ENCODE assay signal across 8 cellular contexts in genomic region chr12:52007158-52007921, GRCh38. TPM values are rescaled to one million over a fixed set of nuclear protein-coding genes. Genes with fewer than 3 reads are reported as not detected.
DNase-seq lines count a peak whose midpoint lies in the region; ATAC-seq and TF ChIP-seq lines count a peak whose summit lies in the region.

No MANE protein-coding gene starts in this region.

- no peak overlapping the region for H4K8ac ChIP-seq in H9 (replicated peaks; ENCODE audit: insufficient read length, low read depth, low read length)

- peak in 3 of 4 donors; percentile 25 to 68 (median 65) for TF ChIP-seq EP300 in upper lobe of left lung (IDR thresholded peaks at IDR 0.05)

- no peak overlapping the region for H4K5ac ChIP-seq in H9 (ENCODE audit: insufficient read length, low read depth, low read length)

- peak; percentile 49 for DNase-seq in H9
- peak; percentile 29 for DNase-seq in activated CD4-positive, alpha-beta memory T cell treated with anti-CD3 and anti-CD28 coated beads, Interleukin-2, amount 10 ng/mL, durations not matched to agents 7 days and 5 days
- DNase-seq in endothelial cell (ENCODE audit: low spot score) = no peak
- no peak for DNase-seq in natural killer cell treated with Interleukin-12 subunit alpha and Interleukin-12 subunit beta and Interleukin-15 and Interleukin-18, amount 100 ng/mL, for 72 hours (ENCODE audit: low spot score)
- peak; percentile 48 to 91 for DNase-seq in upper lobe of left lung
- DNase-seq in SW480 (ENCODE audit: low spot score) = no peak

- H4K20me1 ChIP-seq in H9 (ENCODE audit: control insufficient read depth, insufficient read depth, insufficient read length) = no peaks in the 10 kb centered on the region

- H3K4me3 ChIP-seq in upper lobe of left lung = peak overlapping the region; percentile 59 to 82 (median 70)

- no peak overlapping the region for H2AFZ ChIP-seq in H9 (ENCODE audit: low read length)

- no peaks in the 10 kb centered on the region for H3K79me2 ChIP-seq in H9 (ENCODE audit: insufficient read depth, low read length)

- WGBS in H9 (ENCODE audit: extremely low coverage, insufficient read length, low lambda C conversion rate) = no CpG with 5 or more reads among the region's 72 CpGs
- 5% methylated on average over 26 to 66 of the region's 72 CpGs for WGBS in upper lobe of left lung, 2 donors

- H3K4me1 Mint-ChIP-seq in H9 = peaks cover 31 to 49% of the 10 kb centered on the region in 2 experiments
- peaks cover 24% of the 10 kb centered on the region for H3K4me1 Mint-ChIP-seq in activated CD4-positive, alpha-beta memory T cell treated with anti-CD3 and anti-CD28 coated beads, Interleukin-2, amount 10 ng/mL, durations not matched to agents 7 days and 5 days
- peaks cover 29% of the 10 kb centered on the region for H3K4me1 Mint-ChIP-seq in endothelial cell (ENCODE audit: unreplicated experiment)
- H3K4me1 Mint-ChIP-seq in natural killer cell treated with Interleukin-12 subunit alpha and Interleukin-12 subunit beta and Interleukin-15 and Interleukin-18, amount 100 ng/mL, for 72 hours (ENCODE audit: low read depth in 2 of 2) = peaks cover 13 to 21% of the 10 kb centered on the region in 2 donors

- H3K4me3 Mint-ChIP-seq in H9 = peak overlapping the region; percentile 70 to 90
- peak overlapping the region; percentile 76 for H3K4me3 Mint-ChIP-seq in activated CD4-positive, alpha-beta memory T cell treated with anti-CD3 and anti-CD28 coated beads, Interleukin-2, amount 10 ng/mL, durations not matched to agents 7 days and 5 days
- peak overlapping the region; percentile 89 for H3K4me3 Mint-ChIP-seq in endothelial cell (ENCODE audit: unreplicated experiment)
- peak overlapping the region; percentile 85 for H3K4me3 Mint-ChIP-seq in natural killer cell treated with Interleukin-12 subunit alpha and Interleukin-12 subunit beta and Interleukin-15 and Interleukin-18, amount 100 ng/mL, for 72 hours

- H3K14ac ChIP-seq in H9 (ENCODE audit: insufficient read depth, low read length) = peak overlapping the region; percentile 50; the same call in 1 of the 2 replicates

- H2BK120ac ChIP-seq in H9 (ENCODE audit: low read depth, low read length, poor library complexity, severe bottlenecking) = no peak overlapping the region

- H3K36me3 ChIP-seq in upper lobe of left lung = peaks cover 0 to 36% (median 14%) of the 10 kb centered on the region in 4 donors

- no peak overlapping the region for H3K4ac ChIP-seq in H9 (ENCODE audit: low read depth, low read length)

- no peak overlapping the region for H2BK12ac ChIP-seq in H9 (ENCODE audit: insufficient read length, low read depth, low read length)

- H2AK5ac ChIP-seq in H9 (ENCODE audit: insufficient read length, low read length) = no peak overlapping the region

- no peak overlapping the region for H3K27ac ChIP-seq in H9 (ENCODE audit: insufficient read length, low read depth, low read length)
- H3K27ac ChIP-seq in upper lobe of left lung = peak overlapping the region; percentile 92 to 96 (median 94)

- no peak overlapping the region for H3K23ac ChIP-seq in H9 (ENCODE audit: insufficient read length, low read depth, low read length)

- H3K27me3 Mint-ChIP-seq in H9 (ENCODE audit: low read depth) = peaks cover 73% of the 10 kb centered on the region
- peaks cover 34% of the 10 kb centered on the region for H3K27me3 Mint-ChIP-seq in activated CD4-positive, alpha-beta memory T cell treated with anti-CD3 and anti-CD28 coated beads, Interleukin-2, amount 10 ng/mL, durations not matched to agents 7 days and 5 days
- peaks cover 14% of the 10 kb centered on the region for H3K27me3 Mint-ChIP-seq in endothelial cell (ENCODE audit: unreplicated experiment)
- no peaks in the 10 kb centered on the region for H3K27me3 Mint-ChIP-seq in natural killer cell treated with Interleukin-12 subunit alpha and Interleukin-12 subunit beta and Interleukin-15 and Interleukin-18, amount 100 ng/mL, for 72 hours

- H3K27ac Mint-ChIP-seq in H9 = no peak overlapping the region
- H3K27ac Mint-ChIP-seq in activated CD4-positive, alpha-beta memory T cell treated with anti-CD3 and anti-CD28 coated beads, Interleukin-2, amount 10 ng/mL, durations not matched to agents 7 days and 5 days = no peak overlapping the region
- no peak overlapping the region for H3K27ac Mint-ChIP-seq in endothelial cell (ENCODE audit: unreplicated experiment)
- no peak overlapping the region for H3K27ac Mint-ChIP-seq in natural killer cell treated with Interleukin-12 subunit alpha and Interleukin-12 subunit beta and Interleukin-15 and Interleukin-18, amount 100 ng/mL, for 72 hours

- H3K9me3 ChIP-seq in H9 (ENCODE audit: control insufficient read depth, low read depth, low read length) = no peaks in the 10 kb centered on the region
- no peaks in the 10 kb centered on the region for H3K9me3 ChIP-seq in upper lobe of left lung

- no peak overlapping the region for H3K18ac ChIP-seq in H9 (ENCODE audit: insufficient read length, low read depth, low read length)

- H3K4me1 ChIP-seq in H9 (ENCODE audit: insufficient read depth, low read length) (peaks cover 5% of the 10 kb centered on the region; the same call in 1 of the 2 replicates), upper lobe of left lung (peaks cover 38 to 67% (median 50%) of the 10 kb centered on the region in 4 donors)

- TF ChIP-seq CTCF in H9 (conservative IDR thresholded peaks at IDR 0.05) (no peak), endothelial cell (IDR thresholded peaks at IDR 0.05; ENCODE audit: unreplicated experiment) (no peak), upper lobe of left lung (IDR thresholded peaks at IDR 0.05) (peak in 2 of 6 experiments; percentile 17 to 19)

- H3K56ac ChIP-seq in H9 (ENCODE audit: insufficient read length, low read depth, low read length) = no peak overlapping the region

- H3K23me2 ChIP-seq in H9 (ENCODE audit: insufficient read length, low read depth, low read length, poor library complexity, severe bottlenecking) = peaks cover 7% of the 10 kb centered on the region

- CTCF ChIA-PET in activated CD4-positive, alpha-beta memory T cell treated with anti-CD3 and anti-CD28 coated beads, Interleukin-2, amount 10 ng/mL, durations not matched to agents 7 days and 5 days (lab: Charles Lee) = interaction anchor here (1.1 to 3.3 kb wide), 4 partner anchors 11 to 113 kb away, joined by 3 to 54 read pairs (median 4); no protein-coding TSS in a partner anchor

- H3K4me2 ChIP-seq in H9 (ENCODE audit: insufficient read depth, insufficient read length, low read length) = peak overlapping the region; percentile 42

- H2BK15ac ChIP-seq in H9 (ENCODE audit: low read depth, low read length) = no peak overlapping the region

- H3K79me1 ChIP-seq in H9 (ENCODE audit: insufficient read depth, low read depth, low read length, poor library complexity, severe bottlenecking) = no peaks in the 10 kb centered on the region

- H3K36me3 Mint-ChIP-seq in H9 (ENCODE audit: insufficient read depth in 1 of 3, low read depth in 3 of 3) (peaks cover 0 to 11% (median 11%) of the 10 kb centered on the region in 3 experiments; a peak in 5 of 7 replicates), endothelial cell (ENCODE audit: low read depth, unreplicated experiment) (peaks cover 8% of the 10 kb centered on the region)
- no peaks in the 10 kb centered on the region for H3K36me3 Mint-ChIP-seq in activated CD4-positive, alpha-beta memory T cell treated with anti-CD3 and anti-CD28 coated beads, Interleukin-2, amount 10 ng/mL, durations not matched to agents 7 days and 5 days (ENCODE audit: low read depth)
- no peaks in the 10 kb centered on the region for H3K36me3 Mint-ChIP-seq in natural killer cell treated with Interleukin-12 subunit alpha and Interleukin-12 subunit beta and Interleukin-15 and Interleukin-18, amount 100 ng/mL, for 72 hours

- H4K91ac ChIP-seq in H9 (ENCODE audit: insufficient read length, low read depth, low read length) = no peak overlapping the region

- peaks cover 17% of the 10 kb centered on the region for H3K27me3 ChIP-seq in H9 (ENCODE audit: insufficient read depth, low read length)
- peaks cover 0 to 17% (median 8%) of the 10 kb centered on the region in 4 donors for H3K27me3 ChIP-seq in upper lobe of left lung

- H2BK20ac ChIP-seq in H9 (ENCODE audit: low read depth, low read length, poor library complexity, severe bottlenecking) = no peak overlapping the region

- POLR2A ChIA-PET in activated CD4-positive, alpha-beta memory T cell treated with anti-CD3 and anti-CD28 coated beads, Interleukin-2, amount 10 ng/mL, durations not matched to agents 7 days and 5 days (lab: Charles Lee) = interaction anchor here (0.9 to 12.4 kb wide), 4 partner anchors 9 to 35 kb away, joined by 3 to 117 read pairs (median 3); no protein-coding TSS in a partner anchor

- ATAC-seq in natural killer cell treated with Interleukin-12 subunit alpha and Interleukin-12 subunit beta and Interleukin-15 and Interleukin-18, amount 100 ng/mL, for 72 hours = peak; percentile 16 to 43
- peak; percentile 29 to 32 for ATAC-seq in upper lobe of left lung (ENCODE audit: low FRiP score in 2 of 2)
- no peak for ATAC-seq in GM19397 (IDR thresholded peaks at IDR 0.05; ENCODE audit: unreplicated experiment)
- no peak for ATAC-seq in GM21576 (IDR thresholded peaks at IDR 0.05; ENCODE audit: unreplicated experiment)

- no peak overlapping the region for H3T11ph ChIP-seq in H9 (ENCODE audit: low read length)

- TF ChIP-seq POLR2A in upper lobe of left lung (IDR thresholded peaks at IDR 0.05) = peak in 2 of 4 donors; percentile 17 to 48

- H3K9ac ChIP-seq in H9 (ENCODE audit: extremely low read depth, insufficient read length, low read length) = no peak overlapping the region

- H2BK5ac ChIP-seq in H9 (ENCODE audit: insufficient read length, low read length) = no peak overlapping the region

- H3K9me3 Mint-ChIP-seq in H9 (no peaks in the 10 kb centered on the region; a peak in 2 of 5 replicates), endothelial cell (ENCODE audit: unreplicated experiment) (no peaks in the 10 kb centered on the region)
- no peaks in the 10 kb centered on the region for H3K9me3 Mint-ChIP-seq in activated CD4-positive, alpha-beta memory T cell treated with anti-CD3 and anti-CD28 coated beads, Interleukin-2, amount 10 ng/mL, durations not matched to agents 7 days and 5 days
- H3K9me3 Mint-ChIP-seq in natural killer cell treated with Interleukin-12 subunit alpha and Interleukin-12 subunit beta and Interleukin-15 and Interleukin-18, amount 100 ng/mL, for 72 hours = no peaks in the 10 kb centered on the region

RNA-seq across cellular contexts. Expression of gene TAMALIN, which starts 0.6 kb away (rescaled TPM):
- total RNA-seq in H9 (2021) (1.1 and 1.2 TPM in 2 replicates), endothelial cell (ENCODE audit: unreplicated experiment) (29.7 TPM), upper lobe of left lung (100 to 1,000 TPM in 2 of 6 donors, 10 to 100 TPM in 4; 52.3 to 170 (median 73.7) TPM)
- 1 to 10 TPM; 5.8 to 7.4 TPM for total RNA-seq in activated CD4-positive, alpha-beta memory T cell treated with anti-CD3 and anti-CD28 coated beads, Interleukin-2, amount 10 ng/mL, durations not matched to agents 7 days and 5 days
- 1 to 10 TPM; 5.4 to 5.6 TPM for total RNA-seq in natural killer cell treated with Interleukin-12 subunit alpha and Interleukin-12 subunit beta and Interleukin-15 and Interleukin-18, amount 100 ng/mL, for 72 hours

RNA-seq across cellular contexts. Expression of gene NR4A1, which starts 43.9 kb away (rescaled TPM):
- total RNA-seq in H9 (2021) = 25.8 and 27.3 TPM in 2 replicates
- total RNA-seq in activated CD4-positive, alpha-beta memory T cell treated with anti-CD3 and anti-CD28 coated beads, Interleukin-2, amount 10 ng/mL, durations not matched to agents 7 days and 5 days = 10 to 100 TPM; 10.0 to 10.5 TPM
- 1.0 TPM for total RNA-seq in endothelial cell (ENCODE audit: unreplicated experiment)
- 1 to 10 TPM; 3.0 to 4.0 TPM for total RNA-seq in natural killer cell treated with Interleukin-12 subunit alpha and Interleukin-12 subunit beta and Interleukin-15 and Interleukin-18, amount 100 ng/mL, for 72 hours
- total RNA-seq in upper lobe of left lung = 100 to 1,000 TPM in 5 of 6 donors, 10 to 100 TPM in 1; 88.3 to 202 (median 156) TPM

RNA-seq across cellular contexts. Expression of gene ACVR1B, which starts 55.8 kb away (rescaled TPM):
- 15.6 and 16.3 TPM in 2 replicates for total RNA-seq in H9 (2021)
- 1 to 10 TPM; 4.5 to 5.2 TPM for total RNA-seq in activated CD4-positive, alpha-beta memory T cell treated with anti-CD3 and anti-CD28 coated beads, Interleukin-2, amount 10 ng/mL, durations not matched to agents 7 days and 5 days
- 30.5 TPM for total RNA-seq in endothelial cell (ENCODE audit: unreplicated experiment)
- total RNA-seq in natural killer cell treated with Interleukin-12 subunit alpha and Interleukin-12 subunit beta and Interleukin-15 and Interleukin-18, amount 100 ng/mL, for 72 hours = 10 to 100 TPM; 16.6 to 17.5 TPM
- 10 to 100 TPM; 13.0 to 44.9 (median 23.6) TPM for total RNA-seq in upper lobe of left lung

Comparison
In these comparisons a context has a peak if more than half of its experiments do, and no peak if none do; other contexts are left out.
1. DNase-seq: peak in H9 (single experiment), activated CD4-positive, alpha-beta memory T cell treated with anti-CD3 and anti-CD28 coated beads, Interleukin-2, amount 10 ng/mL, durations not matched to agents 7 days and 5 days (single experiment) and upper lobe of left lung (2 of 2); none in endothelial cell (single experiment), natural killer cell treated with Interleukin-12 subunit alpha and Interleukin-12 subunit beta and Interleukin-15 and Interleukin-18, amount 100 ng/mL, for 72 hours (single experiment) and SW480 (single experiment).
2. ATAC-seq: peak in natural killer cell treated with Interleukin-12 subunit alpha and Interleukin-12 subunit beta and Interleukin-15 and Interleukin-18, amount 100 ng/mL, for 72 hours (2 of 2) and upper lobe of left lung (2 of 2); none in GM19397 (single experiment) and GM21576 (single experiment).
3. Peak in every context shown above with its lines, with median percentiles within 50 percentile points of each other: H3K4me3 Mint-ChIP-seq.